ENCODE assay signal across 31 cellular contexts in the genomic region with DNA sequence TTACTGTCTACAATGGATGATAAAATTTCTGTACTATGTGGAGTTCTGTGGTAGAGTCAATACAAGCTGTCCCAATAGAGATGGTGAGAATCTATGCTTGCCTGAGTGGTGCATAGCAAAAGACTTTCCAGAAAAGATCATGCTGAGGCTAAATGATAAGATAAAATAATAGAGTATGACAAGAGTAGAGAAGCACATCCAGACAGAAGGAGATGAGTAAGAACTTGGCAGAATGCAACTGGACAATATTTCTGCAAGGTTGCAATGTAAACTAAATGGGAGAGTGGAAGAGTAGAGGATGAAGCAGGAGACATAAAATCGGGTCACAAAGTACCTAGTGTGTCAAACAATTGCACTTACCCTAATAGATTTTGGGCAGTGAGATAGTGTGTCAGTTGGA.
"Had no signal": no experiment of that assay in that cellular context is flagged by ENCODE, and none has a peak within 500 bp of the region (broad histone marks: within the 10 kb centered on the region; RNA-seq: fewer than 3 reads in every experiment).

No MANE protein-coding gene starts in this region.

- H3K9ac ChIP-seq: neural progenitor cell, parathyroid adenoma had no signal

- H3K9me3 Mint-ChIP-seq: endodermal cell; nephron; neural progenitor cell; stimulated activated naive CD8-positive, alpha-beta T cell treated with anti-CD3 and anti-CD28 coated beads, Interleukin-15, amount 100 ng/mL, for 72 hours had no signal

- H3K9me3 ChIP-seq: colonic mucosa, left lung, right atrium auricular region, suprapubic skin, transverse colon, upper lobe of right lung, uterus had no signal

- FAIRE-seq: frontal cortex, islet of Langerhans had no signal

- H3K36me3 ChIP-seq: colonic mucosa, left lung, neural progenitor cell, right atrium auricular region, suprapubic skin, transverse colon, upper lobe of right lung, uterus had no signal

- H3K4me1 ChIP-seq: colonic mucosa, left lung, neural progenitor cell, parathyroid adenoma, right atrium auricular region, suprapubic skin, upper lobe of right lung, uterus had no signal

- H3K79me2 ChIP-seq: parathyroid adenoma had no signal

- H2AFZ ChIP-seq: neural progenitor cell, parathyroid adenoma had no signal

- H3K27me3 ChIP-seq: colonic mucosa, left lung, neural progenitor cell, right atrium auricular region, suprapubic skin, transverse colon, upper lobe of right lung, uterus had no signal

- DNase-seq: colonic mucosa; effector CD8-positive, alpha-beta T cell; endodermal cell; head of caudate nucleus; left cardiac atrium; left lung; mesenchymal stem cell; naive thymus-derived CD4-positive, alpha-beta T cell; stimulated activated CD4-positive, alpha-beta T cell treated with anti-CD3 and anti-CD28 coated beads, Interleukin-12 subunit alpha, Interleukin-12 subunit beta, amount 100 ng/mL, for 4 hours; stimulated activated CD4-positive, alpha-beta T cell treated with anti-CD3 and anti-CD28 coated beads, Interleukin-1b, Interleukin-23, amount 100 ng/mL, for 48 hours; stimulated activated CD4-positive, alpha-beta T cell treated with anti-CD3 and anti-CD28 coated beads, Interleukin-4, amount 100 ng/mL, for 1 hour; stimulated activated CD8-positive, alpha-beta memory T cell treated with anti-CD3 and anti-CD28 coated beads, Interleukin-4, amount 100 ng/mL, for 48 hours; stimulated activated naive CD4-positive, alpha-beta T cell; stimulated activated naive CD8-positive, alpha-beta T cell treated with anti-CD3 and anti-CD28 coated beads, Interleukin-15, amount 100 ng/mL, for 72 hours; transverse colon; upper lobe of right lung; uterus had no signal

- H3K27ac ChIP-seq: colonic mucosa, epithelial cell of prostate, left lung, neural progenitor cell, parathyroid adenoma, right atrium auricular region, suprapubic skin, transverse colon, upper lobe of right lung, uterus had no signal

- H3K4me1 Mint-ChIP-seq: endodermal cell; naive thymus-derived CD4-positive, alpha-beta T cell; nephron; neural progenitor cell; stimulated activated naive CD8-positive, alpha-beta T cell treated with anti-CD3 and anti-CD28 coated beads, Interleukin-15, amount 100 ng/mL, for 72 hours had no signal

- ATAC-seq: esophagus mucosa; left cardiac atrium; left lung; naive thymus-derived CD4-positive, alpha-beta T cell; sciatic nerve; stimulated activated naive CD8-positive, alpha-beta T cell treated with anti-CD3 and anti-CD28 coated beads, Interleukin-15, amount 100 ng/mL, for 72 hours; upper lobe of right lung had no signal

- H3K27ac Mint-ChIP-seq: dendritic cell treated with granulocyte-macrophage colony-stimulating factor and Interleukin-4, amounts not matched to agents 40 ng/mL and 50 ng/mL, for 4 days; endodermal cell; mesothelial cell of epicardium; naive thymus-derived CD4-positive, alpha-beta T cell; nephron; neural progenitor cell; progenitor cell of endocrine pancreas; stimulated activated naive CD8-positive, alpha-beta T cell treated with anti-CD3 and anti-CD28 coated beads, Interleukin-15, amount 100 ng/mL, for 72 hours had no signal

- H3K4me3 ChIP-seq: colonic mucosa, left lung, neural progenitor cell, right atrium auricular region, smooth muscle cell, suprapubic skin, transverse colon, upper lobe of right lung, uterus had no signal

- H3K4me3 Mint-ChIP-seq: dendritic cell treated with granulocyte-macrophage colony-stimulating factor and Interleukin-4, amounts not matched to agents 40 ng/mL and 50 ng/mL, for 4 days; endodermal cell; mesothelial cell of epicardium; naive thymus-derived CD4-positive, alpha-beta T cell; nephron; neural progenitor cell; stimulated activated naive CD8-positive, alpha-beta T cell treated with anti-CD3 and anti-CD28 coated beads, Interleukin-15, amount 100 ng/mL, for 72 hours had no signal

- H3K36me3 Mint-ChIP-seq: mesothelial cell of epicardium; naive thymus-derived CD4-positive, alpha-beta T cell; neural progenitor cell had no signal

- H3K4me2 ChIP-seq: neural progenitor cell, smooth muscle cell had no signal

- H3K27me3 Mint-ChIP-seq: dendritic cell treated with granulocyte-macrophage colony-stimulating factor and Interleukin-4, amounts not matched to agents 40 ng/mL and 50 ng/mL, for 4 days; progenitor cell of endocrine pancreas; stimulated activated naive CD8-positive, alpha-beta T cell treated with anti-CD3 and anti-CD28 coated beads, Interleukin-15, amount 100 ng/mL, for 72 hours had no signal
